10 cellular contexts compared by ENCODE assay signal in the genomic region with DNA sequence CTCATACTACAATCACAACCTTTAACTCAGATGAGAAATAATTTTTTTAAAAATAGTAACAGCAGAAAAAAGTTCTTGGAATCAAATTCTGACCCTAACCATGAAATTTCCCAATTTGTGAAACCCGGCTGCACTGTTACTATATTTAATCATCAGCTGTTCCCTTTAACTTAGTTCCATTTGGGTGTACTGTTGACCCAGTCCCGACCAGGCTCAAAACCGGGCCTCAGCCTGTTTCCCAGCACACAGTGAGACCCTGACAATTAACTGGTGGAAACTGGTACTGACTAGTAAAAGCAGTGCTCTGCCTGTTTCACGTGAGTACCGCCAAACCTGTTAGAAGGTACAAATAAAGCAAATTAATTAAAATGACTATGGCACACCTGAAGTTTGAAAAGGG. TPM values are rescaled to one million over a fixed set of nuclear protein-coding genes. Genes with fewer than 3 reads are reported as not detected.
"Had no signal": no experiment of that assay in that cellular context is flagged by ENCODE, and none has a peak within 500 bp of the region (broad histone marks: within the 10 kb centered on the region; RNA-seq: fewer than 3 reads in every experiment).

No MANE protein-coding gene starts in this region.

- H3K4me1 Mint-ChIP-seq: IgD-negative memory B cell had no signal

- H3K9me3 Mint-ChIP-seq: GM23338, H9, HFFc6, IgD-negative memory B cell had no signal

- H2AFZ ChIP-seq: GM23338 had no signal

- ATAC-seq: GM23338, HepG2 had no signal

- FAIRE-seq: H1, H54, HepG2 had no signal

- DNase-seq: H9, HCEC 1CT, HFFc6, KBM-7 had no signal

- H3K27ac Mint-ChIP-seq: GM23338, H9, HFFc6, IgD-negative memory B cell had no signal

- H3K4me2 ChIP-seq: GM23338 had no signal

- H3K27me3 Mint-ChIP-seq: IgD-negative memory B cell had no signal

- H3K36me3 Mint-ChIP-seq: IgD-negative memory B cell had no signal

- H3K4me3 Mint-ChIP-seq: GM23338, H9, HFFc6, IgD-negative memory B cell had no signal

- H3K4me3 ChIP-seq: GM23338 had no signal

RNA-seq across cellular contexts. Expression of a gene that starts 7.0 kb away (rescaled TPM):
- total RNA-seq: HepG2, HFFc6, HT-29 had no signal

RNA-seq across cellular contexts. Expression of a gene that starts 43.0 kb away (rescaled TPM):
- total RNA-seq: GM23338, H1, H9, HFFc6 had no signal
